ENCODE assay signal across 8 cellular contexts in genomic region chr11:46119352-46120216, GRCh38. TPM values are rescaled to one million over a fixed set of nuclear protein-coding genes. Genes with fewer than 3 reads are reported as not detected.
A peak's percentile ranks its signal among the peaks of the same experiment; 100 is the strongest.
DNase-seq lines count a peak whose midpoint lies in the region; ATAC-seq and TF ChIP-seq lines count a peak whose summit lies in the region.

No MANE protein-coding gene starts in this region.

- H3K27me3 Mint-ChIP-seq in WTC11 (ENCODE audit: low read depth) (no peaks in the 10 kb centered on the region), chondrocyte (ENCODE audit: low read depth) (no peaks in the 10 kb centered on the region)

- H3K4me1 Mint-ChIP-seq in WTC11 (peaks cover 33% of the 10 kb centered on the region), chondrocyte (ENCODE audit: low read depth) (peaks cover 47% of the 10 kb centered on the region)

- TF ChIP-seq CTCF in WTC11 (IDR thresholded peaks at IDR 0.05) (no peak), chondrocyte (IDR thresholded peaks at IDR 0.05) (no peak)

- H3K36me3 Mint-ChIP-seq in WTC11 (no peaks in the 10 kb centered on the region), chondrocyte (ENCODE audit: low read depth) (no peaks in the 10 kb centered on the region)

- peak overlapping the region; percentile 96 for H3K4me3 Mint-ChIP-seq in WTC11
- H3K4me3 Mint-ChIP-seq in chondrocyte (ENCODE audit: unreplicated experiment) = peak overlapping the region; percentile 91

- peak overlapping the region; percentile 90 for H3K27ac Mint-ChIP-seq in WTC11
- peak overlapping the region; percentile 97 for H3K27ac Mint-ChIP-seq in chondrocyte (ENCODE audit: unreplicated experiment)

- DNase-seq in AML-193 (lab: John Stamatoyannopoulos, UW) (peak; percentile 75 to 81), NCI-H146 (lab: John Stamatoyannopoulos, UW) (peak; percentile 43), WTC11 (ENCODE audit: low spot score) (no peak), chondrocyte (ENCODE audit: low spot score) (no peak), left kidney (ENCODE audit: low read depth, low spot score) (peak; percentile 85), NCI-H187 treated with DMSO at 0.1 percent for 48 hours (lab: John Stamatoyannopoulos, UW) (no peak)
- peak; percentile 53 to 69 for DNase-seq in stimulated activated CD4-positive, alpha-beta T cell treated with anti-CD3 and anti-CD28 coated beads, Interleukin-2, amount 100 ng/mL, for 24 hours

- ATAC-seq in GM19395 (IDR thresholded peaks at IDR 0.05; ENCODE audit: unreplicated experiment) (peak; percentile 35), WTC11 (no peak)

- CTCF ChIA-PET in WTC11 (lab: Charles Lee) = interaction anchor here (0.6 to 1.8 kb wide), 4 partner anchors 15 to 1442 kb away, joined by 3 to 7 read pairs (median 3); no protein-coding TSS in a partner anchor

- no peaks in the 10 kb centered on the region for H3K9me3 Mint-ChIP-seq in WTC11
- no peaks in the 10 kb centered on the region for H3K9me3 Mint-ChIP-seq in chondrocyte (ENCODE audit: low read depth)

- POLR2A ChIA-PET in WTC11 (lab: Charles Lee) = interaction anchor here (0.6 kb wide), 1 partner anchor 64 kb away, joined by 3 read pairs; no protein-coding TSS in a partner anchor

TF ChIP-seq in WTC11, 78 proteins besides CTCF, POLR2A, EP300 and RAD21:
- no peak for TF ChIP-seq ZNF416 (CRISPR knock-in tag; IDR thresholded peaks at IDR 0.05)
- TF ChIP-seq ATF2 (CRISPR knock-in tag; IDR thresholded peaks at IDR 0.05; ENCODE audit: borderline replicate concordance, low read depth) = no peak
- TF ChIP-seq ATF3 (CRISPR knock-in tag; conservative IDR thresholded peaks at IDR 0.05) = no peak
- no peak for TF ChIP-seq HMGA2 (CRISPR knock-in tag; IDR thresholded peaks at IDR 0.05)
- no peak for TF ChIP-seq ZNF121 (CRISPR knock-in tag; IDR thresholded peaks at IDR 0.05)
- 0 out of 2 replicates have a peak, but pooled peaks have one; percentile 21 for TF ChIP-seq GABPB1 (CRISPR knock-in tag; IDR thresholded peaks at IDR 0.05)
- TF ChIP-seq EMX1 (CRISPR knock-in tag; IDR thresholded peaks at IDR 0.05) = no peak

RNA-seq across cellular contexts. Expression of gene PHF21A, which starts 1.7 kb away (rescaled TPM):
- total RNA-seq in WTC11 (2021) (29.4 to 36.6 TPM (median 33.1 TPM) in 3 replicates), chondrocyte (35.9 to 40.7 TPM (median 36.2 TPM) in 3 replicates)

Comparison
In these comparisons a context has a peak if more than half of its experiments do, and no peak if none do; other contexts are left out.
1. DNase-seq: peak in AML-193 (2 of 2), NCI-H146 (single experiment), left kidney (single experiment) and stimulated activated CD4-positive, alpha-beta T cell treated with anti-CD3 and anti-CD28 coated beads, Interleukin-2, amount 100 ng/mL, for 24 hours (2 of 2); none in WTC11 (single experiment), chondrocyte (single experiment) and NCI-H187 treated with DMSO at 0.1 percent for 48 hours (single experiment).